24 cellular contexts compared by ENCODE assay signal in genomic region chr6:149438855-149439254, GRCh38. TPM values are rescaled to one million over a fixed set of nuclear protein-coding genes. Genes with fewer than 3 reads are reported as not detected.
DNase-seq lines count a peak whose midpoint lies in the region; ATAC-seq and TF ChIP-seq lines count a peak whose summit lies in the region.
"Had no signal": no experiment of that assay in that cellular context is flagged by ENCODE, and none has a peak within 500 bp of the region (broad histone marks: within the 10 kb centered on the region; RNA-seq: fewer than 3 reads in every experiment).

No MANE protein-coding gene starts in this region.

- H3K9me3 Mint-ChIP-seq in activated B cell treated with CpG ODN at 0.5 μM for 24 hours (no peaks in the 10 kb centered on the region), Caco-2 (ENCODE audit: unreplicated experiment) (no peaks in the 10 kb centered on the region)
- H3K9me3 Mint-ChIP-seq: immature natural killer cell, natural killer cell had no signal

- H3K9ac ChIP-seq in SK-N-SH, result no peak overlapping the region

- no peaks in the 10 kb centered on the region for H3K27me3 ChIP-seq in SK-N-SH (ENCODE audit: insufficient read depth)
- H3K27me3 ChIP-seq in Caco-2 (replicated peaks; ENCODE audit: control insufficient read depth, insufficient read depth, low read length), result no peaks in the 10 kb centered on the region
- peaks cover 10% of the 10 kb centered on the region for H3K27me3 ChIP-seq in suprapubic skin
- H3K27me3 ChIP-seq: adrenal gland, esophagus muscularis mucosa, stomach had no signal

- CTCF ChIA-PET in SK-N-SH (lab: Yijun Ruan, JAX) (no interaction called here), activated B cell treated with CpG ODN at 0.5 μM for 24 hours (lab: Charles Lee) (interaction anchor here (0.7 to 2.1 kb wide), 2 partner anchors 78 to 345 kb away, joined by 3 to 5 read pairs; no protein-coding TSS in a partner anchor), Caco-2 (lab: Charles Lee) (no interaction called here)

- H3K79me2 ChIP-seq in SK-N-SH (ENCODE audit: insufficient read depth), result no peaks in the 10 kb centered on the region

- no peak for TF ChIP-seq EP300 in SK-N-SH (IDR thresholded peaks at IDR 0.05; ENCODE audit: borderline replicate concordance in 1 of 2, low read depth in 1 of 2, low read length in 1 of 2)
- no peak for TF ChIP-seq EP300 in suprapubic skin (IDR thresholded peaks at IDR 0.05)

- no peaks in the 10 kb centered on the region for H3K9me3 ChIP-seq in SK-N-SH
- H3K9me3 ChIP-seq in Caco-2, result no peaks in the 10 kb centered on the region
- no peaks in the 10 kb centered on the region for H3K9me3 ChIP-seq in suprapubic skin
- H3K9me3 ChIP-seq: A549, adrenal gland, esophagus muscularis mucosa, psoas muscle, stomach had no signal

- intact Hi-C loops in activated B cell treated with CpG ODN at 0.5 μM for 24 hours (cut with micrococcal nuclease), result no loop called here
- intact Hi-C loops in Caco-2 (cut with micrococcal nuclease; ENCODE audit: unreplicated experiment), result no loop called here

- H4K20me1 ChIP-seq in SK-N-SH (ENCODE audit: insufficient read depth), result no peaks in the 10 kb centered on the region

- no peak for DNase-seq in SK-N-SH
- no peak for DNase-seq in activated B cell treated with CpG ODN at 0.5 μM for 24 hours
- no peak for DNase-seq in Caco-2
- no peak for DNase-seq in LoVo (ENCODE audit: low spot score)
- DNase-seq in suprapubic skin (ENCODE audit: low spot score in 2 of 2), result no peak
- DNase-seq: activated CD4-positive, alpha-beta T cell treated with anti-CD3 and anti-CD28 coated beads for 4 hours; glutamatergic neuron; H7; immature natural killer cell; natural killer cell; NCI-H1436 treated with DMSO at 0.1 percent for 48 hours; NCI-H2227 treated with DMSO at 0.1 percent for 48 hours; psoas muscle; Right ventricle myocardium superior; stomach had no signal

- peaks cover 25% of the 10 kb centered on the region for H3K4me1 Mint-ChIP-seq in activated B cell treated with CpG ODN at 0.5 μM for 24 hours
- H3K4me1 Mint-ChIP-seq in Caco-2 (ENCODE audit: low read depth, unreplicated experiment), result peaks cover 7% of the 10 kb centered on the region

- no peak for TF ChIP-seq CTCF in SK-N-SH (IDR thresholded peaks at IDR 0.05)
- TF ChIP-seq CTCF in activated B cell treated with CpG ODN at 0.5 μM for 24 hours (IDR thresholded peaks at IDR 0.05), result no peak
- TF ChIP-seq CTCF in Caco-2 (IDR thresholded peaks at IDR 0.05; ENCODE audit: insufficient read depth in 1 of 2, low read depth in 1 of 2, low read length in 1 of 2, severe bottlenecking in 1 of 2, unreplicated experiment in 1 of 2), result no peak
- TF ChIP-seq CTCF in suprapubic skin (IDR thresholded peaks at IDR 0.05), result no peak

- peak overlapping the region; percentile 62 for H3K27ac Mint-ChIP-seq in activated B cell treated with CpG ODN at 0.5 μM for 24 hours
- H3K27ac Mint-ChIP-seq in Caco-2 (ENCODE audit: unreplicated experiment), result no peak overlapping the region
- H3K27ac Mint-ChIP-seq: immature natural killer cell, natural killer cell had no signal

- H3K4me3 ChIP-seq in SK-N-SH (ENCODE audit: low read depth in 2 of 2, low read length in 1 of 2), result no peak overlapping the region
- H3K4me3 ChIP-seq in Caco-2 (ENCODE audit: low read depth, low read length), result no peak overlapping the region
- no peak overlapping the region for H3K4me3 ChIP-seq in suprapubic skin
- H3K4me3 ChIP-seq: A549, adrenal gland, esophagus muscularis mucosa, psoas muscle, stomach had no signal

- no TSS peak for BruUV-seq in Caco-2 (replicated peaks; lab: Mats Ljungman, UMichigan)

- ATAC-seq in SK-N-SH treated with all-trans-retinoic acid at 6 μM for 48 hours (no peak), GM19395 (IDR thresholded peaks at IDR 0.05; ENCODE audit: unreplicated experiment) (peak; percentile 83), HG03342 (IDR thresholded peaks at IDR 0.05; ENCODE audit: unreplicated experiment) (peak; percentile 59), activated B cell treated with CpG ODN at 0.5 μM for 24 hours (ENCODE audit: low read depth) (peak; percentile 58)
- ATAC-seq: A549, natural killer cell, psoas muscle had no signal

- H3K4me1 ChIP-seq in SK-N-SH (ENCODE audit: control insufficient read depth in 1 of 2, insufficient read depth in 2 of 2, low read depth in 1 of 2, low read length in 1 of 2) (peaks cover 0 to 3% of the 10 kb centered on the region in 2 experiments; a peak in 1 of 4 replicates), Caco-2 (peaks cover 8% of the 10 kb centered on the region; the same call in 1 of the 2 replicates), suprapubic skin (peaks cover 4% of the 10 kb centered on the region)
- H3K4me1 ChIP-seq: A549, psoas muscle had no signal

- H3K4me2 ChIP-seq in SK-N-SH, result 0 out of 2 replicates have a peak overlapping the region, but pooled peaks have one; percentile 38
- H3K4me2 ChIP-seq: A549 had no signal

- H3K9me2 ChIP-seq in SK-N-SH, result no peaks in the 10 kb centered on the region

- H3K36me3 ChIP-seq in SK-N-SH (replicated peaks in 1 of 2; ENCODE audit: control insufficient read depth in 1 of 2, insufficient read depth in 2 of 2, low read length in 1 of 2) (no peaks in the 10 kb centered on the region), Caco-2 (ENCODE audit: control insufficient read depth, insufficient read depth, low read length) (no peaks in the 10 kb centered on the region), suprapubic skin (no peaks in the 10 kb centered on the region)
- H3K36me3 ChIP-seq: adrenal gland, esophagus muscularis mucosa, stomach had no signal

- peak overlapping the region; percentile 16 for H3K4me3 Mint-ChIP-seq in activated B cell treated with CpG ODN at 0.5 μM for 24 hours
- H3K4me3 Mint-ChIP-seq in Caco-2 (ENCODE audit: unreplicated experiment), result no peak overlapping the region
- H3K4me3 Mint-ChIP-seq: immature natural killer cell, natural killer cell had no signal

- H3K27me3 Mint-ChIP-seq in activated B cell treated with CpG ODN at 0.5 μM for 24 hours (no peaks in the 10 kb centered on the region), Caco-2 (ENCODE audit: insufficient read depth, unreplicated experiment) (no peaks in the 10 kb centered on the region)

- H3K27ac ChIP-seq in SK-N-SH (ENCODE audit: low read depth in 2 of 2, low read length in 1 of 2), result no peak overlapping the region
- H3K27ac ChIP-seq in suprapubic skin, result no peak overlapping the region
- H3K27ac ChIP-seq: A549, adrenal gland, esophagus muscularis mucosa, psoas muscle, stomach had no signal

- no peak for TF ChIP-seq POLR2A in suprapubic skin (IDR thresholded peaks at IDR 0.05)

- POLR2A ChIA-PET in SK-N-SH (lab: Yijun Ruan, JAX), result no interaction called here
- POLR2A ChIA-PET in activated B cell treated with CpG ODN at 0.5 μM for 24 hours (lab: Charles Lee), result no interaction called here
- POLR2A ChIA-PET in Caco-2 (lab: Charles Lee), result no interaction called here

- no peaks in the 10 kb centered on the region for H3F3A ChIP-seq in SK-N-SH (replicated peaks; ENCODE audit: insufficient read depth)

- WGBS in SK-N-SH (ENCODE audit: low lambda C conversion rate), result 81% methylated on average over 3 of the region's 3 CpGs
- WGBS in suprapubic skin, result 69% methylated on average over 3 of the region's 3 CpGs

- no peaks in the 10 kb centered on the region for H3K36me3 Mint-ChIP-seq in activated B cell treated with CpG ODN at 0.5 μM for 24 hours (ENCODE audit: low read depth)
- H3K36me3 Mint-ChIP-seq in Caco-2 (ENCODE audit: insufficient read depth, unreplicated experiment), result no peaks in the 10 kb centered on the region
- H3K36me3 Mint-ChIP-seq: immature natural killer cell, natural killer cell had no signal

- TF ChIP-seq RAD21 in SK-N-SH (IDR thresholded peaks at IDR 0.05; ENCODE audit: low read length), result no peak

- no peak overlapping the region; the same call in 1 of the 2 replicates for H2AFZ ChIP-seq in SK-N-SH (ENCODE audit: low read depth)

TF ChIP-seq in SK-N-SH, 30 proteins besides CTCF, POLR2A, EP300 and RAD21 (continues in another document):
- TF ChIP-seq TAF1 (IDR thresholded peaks at IDR 0.05; ENCODE audit: borderline replicate concordance, low read depth, low read length) (no peak), ELF1 (IDR thresholded peaks at IDR 0.05) (no peak), GABPA (IDR thresholded peaks at IDR 0.05; ENCODE audit: low read depth) (no peak), RCOR1 (IDR thresholded peaks at IDR 0.05; ENCODE audit: low read length) (no peak)

TF ChIP-seq in SK-N-SH treated with all-trans-retinoic acid at 6 μM for 48 hours, 23 proteins besides CTCF, POLR2A, EP300 and RAD21 (continues in another document):
- TF ChIP-seq TOX (CRISPR knock-in tag; IDR thresholded peaks at IDR 0.05; ENCODE audit: borderline replicate concordance) (no peak), CSRNP3 (CRISPR knock-in tag; IDR thresholded peaks at IDR 0.05) (no peak), GLIS3 (CRISPR knock-in tag; IDR thresholded peaks at IDR 0.05) (no peak), ARNTL (CRISPR knock-in tag; IDR thresholded peaks at IDR 0.05; ENCODE audit: borderline replicate concordance, low read depth) (no peak)

RNA-seq across cellular contexts. Expression of gene SUMO4, which starts 38.8 kb away (rescaled TPM):
- polyA plus RNA-seq in SK-N-SH (2012; rRNA removed), result not detected in 2 replicates
- polyA plus RNA-seq in SK-N-SH (2012; cell fraction: cytosol; rRNA removed), result not detected in 2 replicates
- polyA plus RNA-seq in SK-N-SH (2012; cell fraction: nucleus; rRNA removed), result 0.11 and 0.38 TPM in 2 replicates
- total RNA-seq in activated B cell treated with CpG ODN at 0.5 μM for 24 hours (6.7 and 7.9 TPM in 2 replicates), Caco-2 (2022) (1.7 and 2.4 TPM in 2 replicates), suprapubic skin (1 to 10 TPM; 1.0 to 6.0 (median 3.4) TPM)
- polyA plus RNA-seq: stomach, urinary bladder had no signal

RNA-seq across cellular contexts. Expression of gene ZC3H12D, which starts 46.0 kb away (rescaled TPM):
- 0.03 and 0.05 TPM in 2 replicates for polyA plus RNA-seq in SK-N-SH (2012; rRNA removed)
- 0.01 TPM in 2 replicates for polyA plus RNA-seq in SK-N-SH (2012; cell fraction: cytosol; rRNA removed)
- 0.41 and 0.43 TPM in 2 replicates for polyA plus RNA-seq in SK-N-SH (2012; cell fraction: nucleus; rRNA removed)
- total RNA-seq in activated B cell treated with CpG ODN at 0.5 μM for 24 hours (184 and 225 TPM in 2 replicates), Caco-2 (2022) (0.57 and 0.65 TPM in 2 replicates), suprapubic skin (1 to 10 TPM in 1 of 4 donors, under 1 TPM in 3; 0.23 to 4.7 (median 0.46) TPM)
- total RNA-seq: LHCN-M2, lung microvascular endothelial cell had no signal
- polyA plus RNA-seq: immature natural killer cell had no signal

Comparison
In these comparisons a context has a peak if more than half of its experiments do, and no peak if none do; other contexts are left out.
1. RNA of gene ZC3H12D, which starts 46.0 kb away (total RNA-seq): 184 to 225 TPM in activated B cell treated with CpG ODN at 0.5 μM for 24 hours; 0.23 to 4.7 TPM in suprapubic skin and 0.57 to 0.65 TPM in Caco-2; every median in the first group is over 10 times any median in the second.